ENCODE assay signal across 12 cellular contexts in the genomic region with DNA sequence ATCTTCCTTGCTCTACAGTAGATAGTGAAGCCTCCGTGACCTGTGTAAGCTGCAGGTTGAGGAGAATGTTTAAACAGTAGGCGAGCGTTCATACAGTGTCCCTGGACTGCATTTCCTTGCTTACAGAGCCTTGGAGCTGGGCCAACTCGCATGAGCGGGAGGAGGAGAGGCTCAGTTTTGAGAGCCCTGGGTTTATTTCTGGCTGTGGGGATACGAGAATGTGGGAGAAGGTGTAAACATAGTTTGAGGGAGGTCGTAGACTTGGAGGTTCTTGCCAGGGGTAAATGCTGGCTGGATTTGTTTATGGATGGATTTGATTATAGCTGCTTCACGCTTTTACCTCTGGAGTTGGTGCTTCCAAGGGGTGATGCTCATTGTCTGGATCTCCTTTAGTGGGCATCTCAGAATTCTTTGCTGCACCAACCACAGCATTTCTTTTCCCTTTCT. TPM values are rescaled to one million over a fixed set of nuclear protein-coding genes. Genes with fewer than 3 reads are reported as not detected.
A peak's percentile ranks its signal among the peaks of the same experiment; 100 is the strongest.
DNase-seq lines count a peak whose midpoint lies in the region; ATAC-seq and TF ChIP-seq lines count a peak whose summit lies in the region.
"Had no signal": no experiment of that assay in that cellular context is flagged by ENCODE, and none has a peak within 500 bp of the region (broad histone marks: within the 10 kb centered on the region; RNA-seq: fewer than 3 reads in every experiment).

No MANE protein-coding gene starts in this region.

- H3K4me3 Mint-ChIP-seq in chondrocyte (ENCODE audit: unreplicated experiment): no peak overlapping the region
- H3K4me3 Mint-ChIP-seq: activated naive CD8-positive, alpha-beta T cell; naive thymus-derived CD8-positive, alpha-beta T cell had no signal

- no peaks in the 10 kb centered on the region for H3K9me3 ChIP-seq in aorta (ENCODE audit: control insufficient read depth, low read length)

- peaks cover 86% of the 10 kb centered on the region for H3K4me1 Mint-ChIP-seq in chondrocyte (ENCODE audit: low read depth)

- intact Hi-C loops in aorta (cut with DNase I): no loop called here

- H3K36me3 ChIP-seq in aorta (ENCODE audit: control insufficient read depth in 1 of 2, insufficient read depth in 2 of 2, low read length in 1 of 2): peaks cover 0 to 5% of the 10 kb centered on the region in 2 donors

- peak; percentile 16 for ATAC-seq in aorta (ENCODE audit: low FRiP score)
- no peak for ATAC-seq in HG02852 (IDR thresholded peaks at IDR 0.05; ENCODE audit: unreplicated experiment)
- ATAC-seq: naive thymus-derived CD8-positive, alpha-beta T cell had no signal

- TF ChIP-seq CTCF in chondrocyte (IDR thresholded peaks at IDR 0.05): no peak

- no peaks in the 10 kb centered on the region for H3K27me3 Mint-ChIP-seq in chondrocyte (ENCODE audit: low read depth)
- H3K27me3 Mint-ChIP-seq: activated naive CD8-positive, alpha-beta T cell had no signal

- H3K4me3 ChIP-seq in aorta (ENCODE audit: low read length in 2 of 2): no peak overlapping the region

- peak overlapping the region in 1 of 2 donors; percentile 67 for H3K27ac ChIP-seq in aorta (ENCODE audit: low read depth in 1 of 2, low read length in 2 of 2)

- peaks cover 4 to 25% of the 10 kb centered on the region in 2 donors for H3K4me1 ChIP-seq in aorta (ENCODE audit: control insufficient read depth in 1 of 2, insufficient read depth in 2 of 2, low read length in 2 of 2)

- DNase-seq in NCI-H748 (lab: John Stamatoyannopoulos, UW; ENCODE audit: unreplicated experiment) (peak; percentile 42), NCI-H748 treated with DMSO at 0.1 percent for 48 hours (lab: John Stamatoyannopoulos, UW) (no peak), chondrocyte (ENCODE audit: low spot score) (no peak), lung microvascular endothelial cell (ENCODE audit: low read depth in 2 of 2) (peak; percentile 69 to 70), aorta (peak; percentile 79 to 89), NCI-H1436 treated with DMSO at 0.1 percent for 48 hours (lab: John Stamatoyannopoulos, UW) (no peak), NCI-H524 treated with DMSO at 0.1 percent for 48 hours (lab: John Stamatoyannopoulos, UW) (no peak)
- DNase-seq: AML-193; naive thymus-derived CD8-positive, alpha-beta T cell; NCI-H82 had no signal

- H3K27me3 ChIP-seq in aorta (ENCODE audit: control insufficient read depth in 1 of 2, insufficient read depth in 2 of 2, low read length in 1 of 2): no peaks in the 10 kb centered on the region

- peak overlapping the region; percentile 59 for H3K27ac Mint-ChIP-seq in chondrocyte (ENCODE audit: unreplicated experiment)
- H3K27ac Mint-ChIP-seq: activated naive CD8-positive, alpha-beta T cell; naive thymus-derived CD8-positive, alpha-beta T cell had no signal

- H3K9me3 Mint-ChIP-seq in chondrocyte (ENCODE audit: low read depth): no peaks in the 10 kb centered on the region
- H3K9me3 Mint-ChIP-seq: naive thymus-derived CD8-positive, alpha-beta T cell had no signal

- WGBS in aorta, 2 donors: 7 to 8% methylated on average over 8 of the region's 8 CpGs

- peaks cover 1% of the 10 kb centered on the region for H3K36me3 Mint-ChIP-seq in chondrocyte (ENCODE audit: low read depth)
- H3K36me3 Mint-ChIP-seq: naive thymus-derived CD8-positive, alpha-beta T cell had no signal

RNA-seq across cellular contexts. Expression of gene CRIM1, which starts 20.8 kb away (rescaled TPM):
- total RNA-seq in chondrocyte (99.5 to 194 TPM (median 184 TPM) in 3 replicates), lung microvascular endothelial cell (420 and 583 TPM in 2 replicates), aorta (100 to 1,000 TPM; 228 to 727 TPM)
- 10 to 100 TPM; 47.3 to 66.2 TPM for polyA plus RNA-seq in aorta

Comparison
In these comparisons a context has a peak if more than half of its experiments do, and no peak if none do; other contexts are left out.
1. DNase-seq: peak in NCI-H748 (single experiment), lung microvascular endothelial cell (2 of 2) and aorta (2 of 2); none in NCI-H748 treated with DMSO at 0.1 percent for 48 hours (single experiment), chondrocyte (single experiment), NCI-H1436 treated with DMSO at 0.1 percent for 48 hours (single experiment) and NCI-H524 treated with DMSO at 0.1 percent for 48 hours (single experiment).